ENCODE assay signal across 25 cellular contexts in genomic region chr7:12422449-12423320, GRCh38. TPM values are rescaled to one million over a fixed set of nuclear protein-coding genes. Genes with fewer than 3 reads are reported as not detected.
DNase-seq lines count a peak whose midpoint lies in the region; ATAC-seq, FAIRE-seq and TF ChIP-seq lines count a peak whose summit lies in the region.
"Had no signal": no experiment of that assay in that cellular context is flagged by ENCODE, and none has a peak within 500 bp of the region (broad histone marks: within the 10 kb centered on the region; RNA-seq: fewer than 3 reads in every experiment).

No MANE protein-coding gene starts in this region.

- no peaks in the 10 kb centered on the region for H4K20me1 ChIP-seq in H1 (replicated peaks in 1 of 2; ENCODE audit: control insufficient read depth in 1 of 2, insufficient read depth in 2 of 2, low read length in 2 of 2)

- no peaks in the 10 kb centered on the region for H3K4me1 Mint-ChIP-seq in natural killer cell treated with Interleukin-12 subunit alpha and Interleukin-12 subunit beta and Interleukin-15 and Interleukin-18, amount 100 ng/mL, for 72 hours (ENCODE audit: low read depth in 2 of 2)
- H3K4me1 Mint-ChIP-seq: activated CD4-positive, alpha-beta T cell treated with anti-CD3 and anti-CD28 coated beads, Interleukin-2, amount 10 ng/mL, durations not matched to agents 7 days and 5 days; IgD-negative memory B cell; naive thymus-derived CD4-positive, alpha-beta T cell had no signal

- H4K8ac ChIP-seq in H1 (ENCODE audit: extremely low read depth, insufficient read depth, low read length), result no peak overlapping the region
- H4K8ac ChIP-seq in mesendoderm (ENCODE audit: low read depth, low read length), result no peak overlapping the region

- H3K18ac ChIP-seq in H1 (ENCODE audit: extremely low read depth, low read length) (peak overlapping the region; percentile 39), mesendoderm (ENCODE audit: low read length) (no peak overlapping the region)

- H2AK5ac ChIP-seq in H1 (ENCODE audit: low read depth, low read length) (no peak overlapping the region; the same call in 1 of the 2 replicates), mesendoderm (ENCODE audit: low read length) (no peak overlapping the region)

- peak; percentile 93 for FAIRE-seq in H54 (lab: Jason Lieb, UNC)
- peak; percentile 62 for FAIRE-seq in H1 (lab: Jason Lieb, UNC)
- FAIRE-seq in GM12892 (lab: Jason Lieb, UNC), result no peak

- peak overlapping the region; percentile 68 for H2BK20ac ChIP-seq in H1 (ENCODE audit: low read length)

- H2BK5ac ChIP-seq in H1 (ENCODE audit: low read depth, low read length) (peak overlapping the region; percentile 92), mesendoderm (ENCODE audit: low read length) (no peak overlapping the region)

- no peaks in the 10 kb centered on the region for H3K79me1 ChIP-seq in H1 (ENCODE audit: low read depth, low read length)
- no peaks in the 10 kb centered on the region for H3K79me1 ChIP-seq in mesendoderm (ENCODE audit: low read length)

- H3K23ac ChIP-seq in H1 (ENCODE audit: insufficient read length), result no peak overlapping the region
- no peak overlapping the region for H3K23ac ChIP-seq in mesendoderm (ENCODE audit: low read length)

- H3K36me3 ChIP-seq in H1 (ENCODE audit: control insufficient read depth in 2 of 4, insufficient read depth in 4 of 4, low read length in 3 of 4) (peaks cover 0 to 3% (median 2%) of the 10 kb centered on the region in 4 experiments; a peak in 3 of 8 replicates), mesendoderm (ENCODE audit: control insufficient read depth, insufficient read depth, low read length) (no peaks in the 10 kb centered on the region)

- H3K27me3 ChIP-seq in H1 (replicated peaks in 1 of 4; ENCODE audit: control insufficient read depth in 3 of 4, extremely low read depth in 1 of 4, insufficient read depth in 3 of 4, low read length in 3 of 4) (no peaks in the 10 kb centered on the region), mesendoderm (ENCODE audit: insufficient read depth, low read length, poor library complexity) (no peaks in the 10 kb centered on the region)

- peak overlapping the region; percentile 74; the same call in 1 of the 2 replicates for H3K27ac ChIP-seq in H1 (ENCODE audit: low read depth, low read length)
- H3K27ac ChIP-seq in mesendoderm (ENCODE audit: low read depth, low read length), result no peak overlapping the region
- H3K27ac ChIP-seq: parathyroid adenoma had no signal

- H3K4me3 Mint-ChIP-seq in natural killer cell treated with Interleukin-12 subunit alpha and Interleukin-12 subunit beta and Interleukin-15 and Interleukin-18, amount 100 ng/mL, for 72 hours, result no peak overlapping the region
- H3K4me3 Mint-ChIP-seq: activated CD4-positive, alpha-beta T cell treated with anti-CD3 and anti-CD28 coated beads, Interleukin-2, amount 10 ng/mL, durations not matched to agents 7 days and 5 days; CD8-positive, alpha-beta T cell; IgD-negative memory B cell; naive thymus-derived CD4-positive, alpha-beta T cell had no signal

- H3K27me3 Mint-ChIP-seq in natural killer cell treated with Interleukin-12 subunit alpha and Interleukin-12 subunit beta and Interleukin-15 and Interleukin-18, amount 100 ng/mL, for 72 hours, result no peaks in the 10 kb centered on the region
- H3K27me3 Mint-ChIP-seq: IgD-negative memory B cell had no signal

- CTCF ChIA-PET in H1 (lab: Charles Lee; ENCODE audit: partially characterized antibody), result interaction anchor here (0.5 to 2.7 kb wide), 10 partner anchors 9 to 740 kb away, joined by 3 to 15 read pairs (median 4); no protein-coding TSS in a partner anchor

- H2BK15ac ChIP-seq in H1 (ENCODE audit: low read length), result no peak overlapping the region
- H2BK15ac ChIP-seq in mesendoderm (replicated peaks; ENCODE audit: low read depth), result no peak overlapping the region

- WGBS in H1 (ENCODE audit: extremely low coverage in 1 of 2, insufficient coverage in 1 of 2, insufficient read length in 1 of 2, insufficient replicate concordance in 2 of 2, low coverage in 1 of 2, low lambda C conversion rate in 2 of 2, missing lambda C conversion rate in 1 of 2), 2 experiments, result 70% methylated on average over 4 of the region's 4 CpGs; no CpG with 5 or more reads in 1 of the 2 experiments
- no CpG with 5 or more reads among the region's 4 CpGs for WGBS in mesendoderm (ENCODE audit: extremely low coverage, insufficient coverage, low lambda C conversion rate)

- peaks cover 0 to 15% (median 10%) of the 10 kb centered on the region in 4 experiments; a peak in 4 of 7 replicates for H3K4me1 ChIP-seq in H1 (replicated peaks in 1 of 4; ENCODE audit: control insufficient read depth in 3 of 4, insufficient read depth in 4 of 4, low read length in 3 of 4)
- peaks cover 4% of the 10 kb centered on the region for H3K4me1 ChIP-seq in mesendoderm (ENCODE audit: control insufficient read depth, low read depth, low read length)
- H3K4me1 ChIP-seq: parathyroid adenoma had no signal

- H3K9ac ChIP-seq in H1 (replicated peaks in 1 of 4; ENCODE audit: extremely low read depth in 1 of 4, low read depth in 3 of 4, low read length in 3 of 4) (peak overlapping the region in 1 of 4 experiments; percentile 8; a peak in 1 of 7 replicates), mesendoderm (ENCODE audit: low read length) (no peak overlapping the region)
- H3K9ac ChIP-seq: parathyroid adenoma had no signal

- H3K56ac ChIP-seq in H1 (replicated peaks; ENCODE audit: insufficient read length, low read depth, low read length) (peak overlapping the region; percentile 51), mesendoderm (ENCODE audit: low read length) (no peak overlapping the region)

- H3K4ac ChIP-seq in H1 (replicated peaks; ENCODE audit: insufficient read length, low read depth, low read length) (peak overlapping the region; percentile 49), mesendoderm (ENCODE audit: low read depth, low read length) (peak overlapping the region; percentile 31)

- H3K9me3 Mint-ChIP-seq in natural killer cell treated with Interleukin-12 subunit alpha and Interleukin-12 subunit beta and Interleukin-15 and Interleukin-18, amount 100 ng/mL, for 72 hours, result peaks cover 9% of the 10 kb centered on the region
- H3K9me3 Mint-ChIP-seq: activated CD4-positive, alpha-beta T cell treated with anti-CD3 and anti-CD28 coated beads, Interleukin-2, amount 10 ng/mL, durations not matched to agents 7 days and 5 days; CD8-positive, alpha-beta T cell; IgD-negative memory B cell had no signal

- no peak for TF ChIP-seq EP300 in H1 (IDR thresholded peaks at IDR 0.05; ENCODE audit: borderline replicate concordance in 1 of 2, low read depth in 2 of 2, low read length in 2 of 2)

- peak overlapping the region; percentile 24; the same call in 1 of the 2 replicates for H2AFZ ChIP-seq in H1 (ENCODE audit: low read length)
- H2AFZ ChIP-seq: parathyroid adenoma had no signal

- peak overlapping the region; percentile 56 for H4K91ac ChIP-seq in H1 (replicated peaks; ENCODE audit: insufficient read length, low read length)

- H3K79me2 ChIP-seq in H1 (ENCODE audit: control insufficient read depth in 1 of 2, insufficient read depth in 2 of 2, low read length in 2 of 2) (no peaks in the 10 kb centered on the region), mesendoderm (ENCODE audit: control insufficient read depth, insufficient read depth, low read length) (no peaks in the 10 kb centered on the region)
- H3K79me2 ChIP-seq: parathyroid adenoma had no signal

- TF ChIP-seq RAD21 in H1 (IDR thresholded peaks at IDR 0.05 in 1 of 2, conservative IDR thresholded peaks at IDR 0.05 in 1 of 2; ENCODE audit: low read depth in 2 of 2, low read length in 2 of 2), result no peak

- H2BK120ac ChIP-seq in H1 (replicated peaks; ENCODE audit: low read depth, low read length) (peak overlapping the region; percentile 88), mesendoderm (ENCODE audit: low read depth, low read length) (no peak overlapping the region)

- H4K5ac ChIP-seq in H1 (ENCODE audit: insufficient read length, low read depth, low read length) (peak overlapping the region; percentile 37), mesendoderm (ENCODE audit: low read length) (no peak overlapping the region)

- TF ChIP-seq CTCF in H1 (IDR thresholded peaks at IDR 0.05; ENCODE audit: control extremely low read depth in 1 of 3, insufficient read depth in 1 of 3, low read depth in 1 of 3, low read length in 3 of 3), result no peak

- H3K27ac Mint-ChIP-seq in natural killer cell treated with Interleukin-12 subunit alpha and Interleukin-12 subunit beta and Interleukin-15 and Interleukin-18, amount 100 ng/mL, for 72 hours, result no peak overlapping the region
- H3K27ac Mint-ChIP-seq: activated CD4-positive, alpha-beta T cell treated with anti-CD3 and anti-CD28 coated beads, Interleukin-2, amount 10 ng/mL, durations not matched to agents 7 days and 5 days; CD8-positive, alpha-beta T cell; IgD-negative memory B cell; naive thymus-derived CD4-positive, alpha-beta T cell had no signal

- H3K36me3 Mint-ChIP-seq in natural killer cell treated with Interleukin-12 subunit alpha and Interleukin-12 subunit beta and Interleukin-15 and Interleukin-18, amount 100 ng/mL, for 72 hours, result no peaks in the 10 kb centered on the region
- H3K36me3 Mint-ChIP-seq: CD8-positive, alpha-beta T cell; IgD-negative memory B cell; naive thymus-derived CD4-positive, alpha-beta T cell had no signal

- H2BK12ac ChIP-seq in H1 (ENCODE audit: low read depth, low read length), result peak overlapping the region; percentile 80

- H3K23me2 ChIP-seq in H1 (ENCODE audit: low read depth, low read length), result no peaks in the 10 kb centered on the region

- DNase-seq in H54 (ENCODE audit: insufficient read length, low spot score) (no peak), NCI-H82 treated with DMSO at 0.1 percent for 48 hours (lab: John Stamatoyannopoulos, UW; ENCODE audit: unreplicated experiment) (peak; percentile 39), H1 (ENCODE audit: low read depth in 1 of 2, low spot score in 2 of 2) (no peak), mesendoderm (peak; percentile 39), NCI-H1417 (lab: John Stamatoyannopoulos, UW) (no peak), GM12892 (ENCODE audit: insufficient read length) (no peak)
- DNase-seq in natural killer cell treated with Interleukin-12 subunit alpha and Interleukin-12 subunit beta and Interleukin-15 and Interleukin-18, amount 100 ng/mL, for 72 hours (ENCODE audit: low spot score), result no peak
- DNase-seq: activated CD4-positive, alpha-beta T cell treated with anti-CD3 and anti-CD28 coated beads, Interleukin-2, amount 10 ng/mL, durations not matched to agents 7 days and 5 days; activated CD8-positive, alpha-beta memory T cell treated with anti-CD3 and anti-CD28 coated beads, Interleukin-2, amount 50 U/mL, for 48 hours; activated gamma-delta T cell; anterior cingulate cortex; CD8-positive, alpha-beta T cell; DMS53; effector memory CD4-positive, alpha-beta T cell; mesenchymal stem cell; MV-4-11; naive thymus-derived CD4-positive, alpha-beta T cell; NCI-H187 treated with DMSO at 0.1 percent for 48 hours; Right ventricle myocardium superior; stimulated activated CD4-positive, alpha-beta T cell treated with anti-CD3 and anti-CD28 coated beads, Interleukin-1b, Interleukin-23, amount 100 ng/mL, for 48 hours; stimulated activated naive CD4-positive, alpha-beta T cell had no signal

- POLR2A ChIA-PET in H1 (lab: Charles Lee; ENCODE audit: partially characterized antibody), result interaction anchor here (1.0 to 2.4 kb wide), 7 partner anchors 9 to 27 kb away, joined by 3 to 20 read pairs (median 8); partner anchors contain the start of gene VWDE

- peak overlapping the region; percentile 54 to 69; a peak in 2 of 4 replicates for H3K4me2 ChIP-seq in H1 (ENCODE audit: insufficient read depth in 1 of 2, low read depth in 2 of 2, low read length in 2 of 2)
- no peak overlapping the region for H3K4me2 ChIP-seq in mesendoderm (ENCODE audit: low read length)

- peaks cover 6 to 10% of the 10 kb centered on the region in 2 experiments; a peak in 2 of 4 replicates for H3K9me3 ChIP-seq in H1 (ENCODE audit: insufficient read depth in 2 of 2, low read depth in 1 of 2, low read length in 1 of 2)

- H3K4me3 ChIP-seq in H1 (ENCODE audit: extremely low read depth in 1 of 4, insufficient read depth in 2 of 4, low read depth in 3 of 4, low read length in 4 of 4) (no peak overlapping the region; a peak in 1 of 8 replicates), mesendoderm (ENCODE audit: low read length) (no peak overlapping the region)

- ATAC-seq in HG02798 (IDR thresholded peaks at IDR 0.05; ENCODE audit: poor library complexity, unreplicated experiment), result no peak
- ATAC-seq in natural killer cell treated with Interleukin-12 subunit alpha and Interleukin-12 subunit beta and Interleukin-15 and Interleukin-18, amount 100 ng/mL, for 72 hours, result no peak
- ATAC-seq: CD8-positive, alpha-beta T cell; naive thymus-derived CD4-positive, alpha-beta T cell had no signal

- TF ChIP-seq POLR2A in H54 (IDR thresholded peaks at IDR 0.05; ENCODE audit: low read depth, low read length) (no peak), H1 (IDR thresholded peaks at IDR 0.05; ENCODE audit: control extremely low read depth in 1 of 2, low read depth in 2 of 2, low read length in 2 of 2) (no peak), GM12892 (IDR thresholded peaks at IDR 0.05; ENCODE audit: low read depth, low read length) (no peak)

- H3K14ac ChIP-seq in H1 (ENCODE audit: insufficient read length), result no peak overlapping the region

RNA-seq across cellular contexts. Expression of gene VWDE, which starts 19.0 kb away (rescaled TPM):
- 18.9 and 21.2 TPM in 2 replicates for total RNA-seq in H1 (2021; fragmentation: NEBNext Ultra II Directional; extraction: Animal tissue kit (Norgen Biotek cat#: 25700))
- 8.5 and 11.0 TPM in 2 replicates for polyA plus RNA-seq in H1 (2011; rRNA removed)
- 14.7 TPM for polyA plus RNA-seq in H1 (2011; cell fraction: cytosol; rRNA removed)
- polyA plus RNA-seq in H1 (2011; cell fraction: nucleus; rRNA removed), result 30.6 TPM
- 10.4 to 14.4 TPM (median 12.6 TPM) in 4 replicates for polyA plus RNA-seq in H1 (2012, experiment 1 of 2)
- 1.2 TPM for polyA plus RNA-seq in H1 (2012, experiment 2 of 2)
- 23.8 TPM for polyA plus RNA-seq in H1 (2013, experiment 1 of 2)
- polyA plus RNA-seq in H1 (2013, experiment 2 of 2), result 21.3 TPM
- polyA minus RNA-seq in H1 (2011; rRNA and poly(A)+ RNA removed), result 50.5 and 53.6 TPM in 2 replicates
- 19.4 TPM for polyA minus RNA-seq in H1 (2011; cell fraction: cytosol; rRNA and poly(A)+ RNA removed)
- 133 TPM for polyA minus RNA-seq in H1 (2011; cell fraction: nucleus; rRNA and poly(A)+ RNA removed)
- 4.6 TPM for polyA plus RNA-seq in mesendoderm (2013, experiment 1 of 2)
- 4.8 TPM for polyA plus RNA-seq in mesendoderm (2013, experiment 2 of 2)
- 0.04 TPM for polyA plus RNA-seq in GM12892 (2012; ENCODE audit: missing spikeins)
- under 1 TPM in 1 of 2 donors, not detected in 1; 0.31 TPM for total RNA-seq in natural killer cell treated with Interleukin-12 subunit alpha and Interleukin-12 subunit beta and Interleukin-15 and Interleukin-18, amount 100 ng/mL, for 72 hours
- total RNA-seq: chondrocyte, Right ventricle myocardium superior had no signal
- polyA plus RNA-seq: IgD-negative memory B cell had no signal

Comparison
In these comparisons a context has a peak if more than half of its experiments do, and no peak if none do; other contexts are left out.
1. DNase-seq: peak in NCI-H82 treated with DMSO at 0.1 percent for 48 hours (single experiment) and mesendoderm (single experiment); none in H54 (single experiment), H1 (0 of 2), NCI-H1417 (0 of 3), GM12892 (single experiment) and natural killer cell treated with Interleukin-12 subunit alpha and Interleukin-12 subunit beta and Interleukin-15 and Interleukin-18, amount 100 ng/mL, for 72 hours (single experiment).
2. RNA of gene VWDE, which starts 19.0 kb away (total RNA-seq): 18.9 to 21.2 TPM in H1; 0.31 TPM in natural killer cell treated with Interleukin-12 subunit alpha and Interleukin-12 subunit beta and Interleukin-15 and Interleukin-18, amount 100 ng/mL, for 72 hours; every median in the first group is over 10 times any median in the second.